In genomic region chr11:78078218-78079167, GRCh38 we compare ENCODE assay signal across 8 cellular contexts. TPM values are rescaled to one million over a fixed set of nuclear protein-coding genes. Genes with fewer than 3 reads are reported as not detected.
DNase-seq lines count a peak whose midpoint lies in the region; ATAC-seq and TF ChIP-seq lines count a peak whose summit lies in the region.

No MANE protein-coding gene starts in this region.

- no peak for TF ChIP-seq CTCF in neural crest cell (conservative IDR thresholded peaks at IDR 0.05)

- peak overlapping the region; percentile 98 for H3K4me3 ChIP-seq in CD4-positive, CD25-positive, alpha-beta regulatory T cell (ENCODE audit: low read depth, low read length)
- peak overlapping the region; percentile 81 to 86 for H3K4me3 ChIP-seq in duodenal mucosa (ENCODE audit: low read depth in 1 of 2, low read length in 2 of 2)

- H3K9me3 ChIP-seq in CD4-positive, CD25-positive, alpha-beta regulatory T cell (ENCODE audit: control insufficient read depth in 2 of 2, low read length in 2 of 2) = no peaks in the 10 kb centered on the region
- H3K9me3 ChIP-seq in duodenal mucosa (ENCODE audit: control insufficient read depth in 1 of 2, low read length in 2 of 2) = no peaks in the 10 kb centered on the region

- H3K4me1 ChIP-seq in CD4-positive, CD25-positive, alpha-beta regulatory T cell (ENCODE audit: control insufficient read depth, insufficient read depth, low read length, poor library complexity, severe bottlenecking) = peaks cover 35% of the 10 kb centered on the region
- peaks cover 29 to 42% of the 10 kb centered on the region in 2 donors for H3K4me1 ChIP-seq in duodenal mucosa (ENCODE audit: control insufficient read depth in 1 of 2, insufficient read depth in 2 of 2, low read length in 2 of 2)

- no peaks in the 10 kb centered on the region for H3K36me3 Mint-ChIP-seq in CD4-positive, CD25-positive, alpha-beta regulatory T cell
- peaks cover 7% of the 10 kb centered on the region for H3K36me3 Mint-ChIP-seq in neural crest cell (ENCODE audit: low read depth)

- H3K27me3 ChIP-seq in CD4-positive, CD25-positive, alpha-beta regulatory T cell (ENCODE audit: control insufficient read depth, insufficient read depth, low read length) = no peaks in the 10 kb centered on the region
- H3K27me3 ChIP-seq in duodenal mucosa (ENCODE audit: control insufficient read depth in 1 of 2, insufficient read depth in 2 of 2, low read length in 2 of 2) = no peaks in the 10 kb centered on the region

- no peak overlapping the region for H3K27ac ChIP-seq in CD4-positive, CD25-positive, alpha-beta regulatory T cell (ENCODE audit: insufficient read depth, low read length, poor library complexity, severe bottlenecking)
- H3K27ac ChIP-seq in duodenal mucosa (ENCODE audit: low read depth, low read length) = no peak overlapping the region

- H3K36me3 ChIP-seq in CD4-positive, CD25-positive, alpha-beta regulatory T cell (ENCODE audit: control insufficient read depth, insufficient read depth, low read length) = no peaks in the 10 kb centered on the region
- H3K36me3 ChIP-seq in duodenal mucosa (ENCODE audit: control insufficient read depth in 1 of 2, insufficient read depth in 2 of 2, low read length in 2 of 2) = no peaks in the 10 kb centered on the region

- peak overlapping the region; percentile 96 to 100 (median 98) for H3K4me3 Mint-ChIP-seq in CD4-positive, CD25-positive, alpha-beta regulatory T cell
- H3K4me3 Mint-ChIP-seq in neural crest cell = peak overlapping the region; percentile 95

- peak overlapping the region; percentile 91 to 96 for H3K9ac ChIP-seq in duodenal mucosa (ENCODE audit: low read depth in 1 of 2, low read length in 2 of 2)

- no peak for DNase-seq in CD4-positive, CD25-positive, alpha-beta regulatory T cell
- peak; percentile 29 for DNase-seq in MV-4-11 (lab: John Stamatoyannopoulos, UW)
- DNase-seq in neural crest cell (ENCODE audit: low read depth, low spot score) = no peak

- H3K27ac Mint-ChIP-seq in CD4-positive, CD25-positive, alpha-beta regulatory T cell = peak overlapping the region; percentile 89 to 97 (median 95)
- H3K27ac Mint-ChIP-seq in neural crest cell (ENCODE audit: unreplicated experiment) = peak overlapping the region; percentile 99

- no peaks in the 10 kb centered on the region for H3K27me3 Mint-ChIP-seq in CD4-positive, CD25-positive, alpha-beta regulatory T cell
- peaks cover 2% of the 10 kb centered on the region for H3K27me3 Mint-ChIP-seq in neural crest cell (ENCODE audit: low read depth)

- no peak for ATAC-seq in CD4-positive, CD25-positive, alpha-beta regulatory T cell (ENCODE audit: low read depth in 2 of 2)
- ATAC-seq in GM19397 (IDR thresholded peaks at IDR 0.05; ENCODE audit: unreplicated experiment) (no peak), HG02884 (IDR thresholded peaks at IDR 0.05; ENCODE audit: unreplicated experiment) (no peak), HG02610 (IDR thresholded peaks at IDR 0.05; ENCODE audit: unreplicated experiment) (no peak), GM18907 (IDR thresholded peaks at IDR 0.05; ENCODE audit: unreplicated experiment) (no peak)

- peaks cover 10 to 77% (median 54%) of the 10 kb centered on the region in 4 donors for H3K4me1 Mint-ChIP-seq in CD4-positive, CD25-positive, alpha-beta regulatory T cell
- peaks cover 42% of the 10 kb centered on the region for H3K4me1 Mint-ChIP-seq in neural crest cell

- H3K9me3 Mint-ChIP-seq in CD4-positive, CD25-positive, alpha-beta regulatory T cell = peaks cover 0 to 1% (median 0%) of the 10 kb centered on the region in 7 donors
- H3K9me3 Mint-ChIP-seq in neural crest cell = no peaks in the 10 kb centered on the region

RNA-seq across cellular contexts. Expression of gene NDUFC2, which starts 1.2 kb away (rescaled TPM):
- total RNA-seq in CD4-positive, CD25-positive, alpha-beta regulatory T cell = 43.2 TPM
- polyA plus RNA-seq in CD4-positive, CD25-positive, alpha-beta regulatory T cell = 100 to 1,000 TPM; 170 to 222 (median 189) TPM
- 236 and 251 TPM in 2 replicates for total RNA-seq in neural crest cell

RNA-seq across cellular contexts. Expression of gene THRSP, which starts 14.8 kb away (rescaled TPM):
- not detected for total RNA-seq in CD4-positive, CD25-positive, alpha-beta regulatory T cell
- polyA plus RNA-seq in CD4-positive, CD25-positive, alpha-beta regulatory T cell = under 1 TPM in 1 of 4 donors, not detected in 3; 0.20 TPM
- not detected in 2 replicates for total RNA-seq in neural crest cell

RNA-seq across cellular contexts. Expression of gene KCTD14, which starts 55.4 kb away (rescaled TPM):
- total RNA-seq in CD4-positive, CD25-positive, alpha-beta regulatory T cell = not detected
- polyA plus RNA-seq in CD4-positive, CD25-positive, alpha-beta regulatory T cell = 1 to 10 TPM in 1 of 4 donors, under 1 TPM in 3; 0.09 to 1.4 (median 0.41) TPM
- 1.4 and 1.6 TPM in 2 replicates for total RNA-seq in neural crest cell
